In the genomic region with DNA sequence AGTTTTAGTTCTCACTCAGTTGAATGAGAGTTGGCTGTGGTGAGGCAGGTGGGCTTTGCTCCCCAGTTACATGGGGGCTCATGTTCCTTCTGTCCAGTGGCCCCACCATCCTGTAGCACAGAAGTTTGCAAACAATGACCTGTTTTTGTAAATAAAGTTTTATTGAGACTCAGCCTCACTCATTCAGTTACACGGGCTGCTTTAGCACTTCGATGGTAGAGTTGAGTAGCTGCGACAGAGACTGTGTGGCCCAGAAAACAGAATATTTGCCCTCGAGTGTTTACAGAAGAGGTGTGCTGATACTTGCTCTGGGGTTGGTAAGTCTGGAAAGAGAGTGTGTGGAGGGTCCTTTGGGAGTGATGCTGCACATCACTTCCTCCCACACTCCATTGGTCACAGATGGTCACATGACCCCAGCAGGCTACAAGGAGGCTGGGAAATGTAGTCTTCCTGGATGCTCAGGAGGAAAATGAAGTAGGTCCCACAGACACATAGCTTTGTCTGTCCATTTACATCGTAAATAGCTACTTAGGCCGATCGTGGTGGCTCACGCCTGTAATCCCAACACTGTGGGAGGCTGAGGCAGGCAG, we compare ENCODE assay signal across 14 cellular contexts. TPM values are rescaled to one million over a fixed set of nuclear protein-coding genes. Genes with fewer than 3 reads are reported as not detected.
DNase-seq lines count a peak whose midpoint lies in the region; ATAC-seq and TF ChIP-seq lines count a peak whose summit lies in the region.
"Had no signal": no experiment of that assay in that cellular context is flagged by ENCODE, and none has a peak within 500 bp of the region (broad histone marks: within the 10 kb centered on the region; RNA-seq: fewer than 3 reads in every experiment).

No MANE protein-coding gene starts in this region.

- H3K4me3 ChIP-seq in HCT116 (replicated peaks in 1 of 2; ENCODE audit: low read depth in 1 of 2, low read length in 2 of 2) (no peak overlapping the region), colonic mucosa (no peak overlapping the region)
- H3K4me3 ChIP-seq: lung, prostate gland, uterus had no signal

- POLR2A ChIA-PET in HCT116 (lab: Charles Lee) = no interaction called here

- H3K4me1 ChIP-seq in HCT116 (ENCODE audit: control insufficient read depth in 1 of 2, insufficient read depth in 2 of 2, low read length in 2 of 2) (no peaks in the 10 kb centered on the region; a peak in 1 of 4 replicates), colonic mucosa (peaks cover 5% of the 10 kb centered on the region)
- H3K4me1 ChIP-seq: prostate gland, uterus had no signal

- in situ Hi-C loops in SK-MEL-5 (cut with HindIII; ENCODE audit: low pct_unique_long_range_greater_than_20kb, low sequenced_read_pairs) = no loop called here

- no peak overlapping the region for H3K4me2 ChIP-seq in HCT116 (ENCODE audit: low read length)

- no TSS peak for BruUV-seq in HCT116 (replicated peaks; lab: Mats Ljungman, UMichigan)

- intact Hi-C loops in HCT116 (cut with micrococcal nuclease) = no loop called here
- intact Hi-C loops in colonic mucosa (cut with DNase I) = no loop called here

- no peaks in the 10 kb centered on the region for H3K79me2 ChIP-seq in HCT116 (ENCODE audit: insufficient read depth, low read length)

- no peak overlapping the region for H3K9ac ChIP-seq in HCT116 (ENCODE audit: low read length)
- H3K9ac ChIP-seq in colonic mucosa (ENCODE audit: low read depth in 2 of 2, low read length in 2 of 2) = no peak overlapping the region

- RAD21 ChIA-PET in HCT116 (lab: Charles Lee; ENCODE audit: low non-redundant PET in 1 of 2, low total read pairs in 2 of 2, uncharacterized antibody in 2 of 2, unreplicated experiment in 2 of 2) = no interaction called here

- ATAC-seq in HCT116 = peak; percentile 94
- ATAC-seq in HG03342 (IDR thresholded peaks at IDR 0.05; ENCODE audit: unreplicated experiment) = no peak

- TF ChIP-seq CTCF in HCT116 (IDR thresholded peaks at IDR 0.05 in 2 of 3, conservative IDR thresholded peaks at IDR 0.05 in 1 of 3; ENCODE audit: borderline replicate concordance in 1 of 3, insufficient read depth in 1 of 3, low read depth in 2 of 3, low read length in 2 of 3) (no peak), colonic mucosa (IDR thresholded peaks at IDR 0.05) (no peak)

- H4K20me1 ChIP-seq in HCT116 (ENCODE audit: insufficient read depth) = no peaks in the 10 kb centered on the region

- CTCF ChIA-PET in HCT116 (lab: Charles Lee) = no interaction called here

- no peaks in the 10 kb centered on the region for H3K9me2 ChIP-seq in HCT116 (ENCODE audit: insufficient read depth)

- no peak for TF ChIP-seq POLR2A in HCT116 (IDR thresholded peaks at IDR 0.05; ENCODE audit: borderline replicate concordance, extremely low read depth, insufficient read depth, insufficient read length)

- no peaks in the 10 kb centered on the region for H3K36me3 ChIP-seq in HCT116 (ENCODE audit: control insufficient read depth in 1 of 2, insufficient read depth in 2 of 2, low read length in 2 of 2)
- H3K36me3 ChIP-seq in colonic mucosa = no peaks in the 10 kb centered on the region
- H3K36me3 ChIP-seq: prostate gland, uterus had no signal

- no peak for TF ChIP-seq RAD21 in HCT116 (IDR thresholded peaks at IDR 0.05; ENCODE audit: low read depth)

- H2AFZ ChIP-seq in HCT116 (ENCODE audit: low read depth, low read length, poor library complexity, severe bottlenecking) = no peak overlapping the region

- H3K27ac ChIP-seq in HCT116 (ENCODE audit: low read depth, low read length) = no peak overlapping the region
- H3K27ac ChIP-seq in colonic mucosa = no peak overlapping the region
- H3K27ac ChIP-seq: prostate gland, uterus had no signal

- DNase-seq in Daoy (ENCODE audit: low read depth) = peak; percentile 54
- DNase-seq in HCT116 (ENCODE audit: low read depth, low spot score) = peak; percentile 46
- DNase-seq in SK-MEL-5 (ENCODE audit: low read depth, low spot score) = peak; percentile 62
- DNase-seq in islet precursor cell = peak; percentile 52
- DNase-seq in effector CD8-positive, alpha-beta T cell (lab: John Stamatoyannopoulos, UW) = no peak
- no peak for DNase-seq in amygdala (lab: John Stamatoyannopoulos, UW)
- DNase-seq in colonic mucosa = no peak
- DNase-seq: NCI-H345, uterus had no signal

- H3K9me3 ChIP-seq in HCT116 (ENCODE audit: control insufficient read depth in 1 of 2, insufficient read depth in 1 of 2, low read depth in 1 of 2, low read length in 2 of 2) = peaks cover 3 to 5% of the 10 kb centered on the region in 2 experiments; a peak in 2 of 4 replicates
- no peaks in the 10 kb centered on the region for H3K9me3 ChIP-seq in colonic mucosa
- H3K9me3 ChIP-seq: prostate gland, uterus had no signal

- H3K27me3 ChIP-seq in HCT116 (ENCODE audit: insufficient read depth, low read length) (no peaks in the 10 kb centered on the region; the same call in 1 of the 2 replicates), colonic mucosa (no peaks in the 10 kb centered on the region)
- H3K27me3 ChIP-seq: uterus had no signal

TF ChIP-seq in HCT116, 20 proteins besides CTCF, POLR2A, EP300 and RAD21:
- no peak for TF ChIP-seq YY1 (IDR thresholded peaks at IDR 0.05; ENCODE audit: extremely low read depth, insufficient replicate concordance, low read depth, low read length)
- no peak for TF ChIP-seq ZFX (IDR thresholded peaks at IDR 0.05)
- TF ChIP-seq ZNF274 (IDR thresholded peaks at IDR 0.05; ENCODE audit: low read depth, low read length) = no peak
- peak; percentile 33; the same call in 1 of the 2 replicates for TF ChIP-seq ELF1 (IDR thresholded peaks at IDR 0.05; ENCODE audit: borderline replicate concordance, low read depth)
- peak; percentile 67 for TF ChIP-seq SP1 (IDR thresholded peaks at IDR 0.05; ENCODE audit: low read depth)
- no peak for TF ChIP-seq TCF7L2 (IDR thresholded peaks at IDR 0.05; ENCODE audit: borderline replicate concordance, extremely low read depth, insufficient read depth, insufficient read length)

RNA-seq across cellular contexts. Expression of gene IFT27, which starts 34.6 kb away (rescaled TPM):
- total RNA-seq in Daoy (2014; rRNA removed; shearing (Covaris generic)) = 18.9 and 21.9 TPM in 2 replicates
- total RNA-seq in HCT116 (2021; ENCODE audit: unreplicated experiment) (23.2 TPM), colonic mucosa (10 to 100 TPM; 27.1 to 44.6 TPM)
- polyA plus RNA-seq in HCT116 (2012) = 12.3 and 14.7 TPM in 2 replicates
- total RNA-seq in SK-MEL-5 (2014; rRNA removed; shearing (Covaris generic)) = 18.9 and 20.2 TPM in 2 replicates
- 12.9 TPM in 2 replicates for polyA plus RNA-seq in SK-MEL-5 (2015; cell fraction: cytosol; rRNA removed)
- polyA plus RNA-seq in SK-MEL-5 (2015; cell fraction: nucleus; rRNA removed) = 66.3 and 69.4 TPM in 2 replicates

RNA-seq across cellular contexts. Expression of gene CACNG2, which starts 37.7 kb away (rescaled TPM):
- not detected in 2 replicates for total RNA-seq in Daoy (2014; rRNA removed; shearing (Covaris generic))
- not detected for total RNA-seq in HCT116 (2021; ENCODE audit: unreplicated experiment)
- not detected in 2 replicates for polyA plus RNA-seq in HCT116 (2012)
- total RNA-seq in SK-MEL-5 (2014; rRNA removed; shearing (Covaris generic)) = not detected in 2 replicates
- not detected in 2 replicates for polyA plus RNA-seq in SK-MEL-5 (2015; cell fraction: cytosol; rRNA removed)
- polyA plus RNA-seq in SK-MEL-5 (2015; cell fraction: nucleus; rRNA removed) = not detected in 2 replicates
- not detected for total RNA-seq in colonic mucosa
- total RNA-seq: G401; lung; prostate gland; T-helper 1 cell treated with Interleukin-12 subunit alpha and Interleukin-12 subunit beta and Interleukin-4 antibody, amounts not matched to agents 30 ng/mL and 1 ng/mL, for 36 hours; uterus had no signal
- polyA plus RNA-seq: lung had no signal

Comparison
In these comparisons a context has a peak if more than half of its experiments do, and no peak if none do; other contexts are left out.
1. DNase-seq: peak in Daoy (single experiment), HCT116 (single experiment), SK-MEL-5 (single experiment) and islet precursor cell (single experiment); none in effector CD8-positive, alpha-beta T cell (single experiment), amygdala (0 of 56) and colonic mucosa (single experiment).